In the genomic region with DNA sequence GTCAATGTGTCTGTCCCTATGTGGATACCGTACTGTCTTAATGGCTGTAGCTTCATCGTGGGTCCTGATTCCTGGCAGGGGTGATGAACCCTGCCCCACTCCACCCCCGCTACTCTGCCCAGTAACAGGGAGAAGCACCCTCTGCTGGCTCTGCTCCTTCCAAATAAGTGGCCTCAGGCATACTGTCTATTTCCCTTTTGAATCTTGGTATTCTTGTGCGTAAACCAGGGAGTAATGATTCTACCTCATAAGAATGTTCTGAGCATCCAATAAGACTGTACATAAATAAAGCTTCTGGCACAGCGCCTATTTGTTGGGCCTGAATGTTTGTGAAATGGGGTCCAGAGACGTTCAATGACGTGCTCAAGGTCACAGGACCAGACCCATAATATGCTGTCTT, we compare ENCODE assay signal across 12 cellular contexts. TPM values are rescaled to one million over a fixed set of nuclear protein-coding genes. Genes with fewer than 3 reads are reported as not detected.
A peak's percentile ranks its signal among the peaks of the same experiment; 100 is the strongest.
DNase-seq lines count a peak whose midpoint lies in the region; ATAC-seq, FAIRE-seq and TF ChIP-seq lines count a peak whose summit lies in the region.
"Had no signal": no experiment of that assay in that cellular context is flagged by ENCODE, and none has a peak within 500 bp of the region (broad histone marks: within the 10 kb centered on the region; RNA-seq: fewer than 3 reads in every experiment).

No MANE protein-coding gene starts in this region.

- in situ Hi-C loops in brain microvascular endothelial cell (cut with HindIII; ENCODE audit: low pct_ligation_motif_present, low sequenced_read_pairs) = no loop called here

- intact Hi-C loops in CD4-positive, alpha-beta T cell (cut with DNase I, micrococcal nuclease) = no loop called here

- no peak overlapping the region for H3K27ac Mint-ChIP-seq in activated naive CD4-positive, alpha-beta T cell treated with anti-CD3 and anti-CD28 coated beads, Interleukin-2, amount 10 ng/mL, durations not matched to agents 7 days and 5 days
- H3K27ac Mint-ChIP-seq in CD4-positive, alpha-beta T cell = no peak overlapping the region
- H3K27ac Mint-ChIP-seq: memory B cell had no signal

- no peak overlapping the region for H3K4me3 Mint-ChIP-seq in activated naive CD4-positive, alpha-beta T cell treated with anti-CD3 and anti-CD28 coated beads, Interleukin-2, amount 10 ng/mL, durations not matched to agents 7 days and 5 days
- H3K4me3 Mint-ChIP-seq in CD4-positive, alpha-beta T cell = no peak overlapping the region
- H3K4me3 Mint-ChIP-seq: memory B cell had no signal

- no peaks in the 10 kb centered on the region for H3K36me3 Mint-ChIP-seq in activated naive CD4-positive, alpha-beta T cell treated with anti-CD3 and anti-CD28 coated beads, Interleukin-2, amount 10 ng/mL, durations not matched to agents 7 days and 5 days
- no peaks in the 10 kb centered on the region for H3K36me3 Mint-ChIP-seq in CD4-positive, alpha-beta T cell (ENCODE audit: low read depth)

- FAIRE-seq in D721Med (lab: Jason Lieb, UNC) = no peak

- H3K4me3 ChIP-seq in brain microvascular endothelial cell (ENCODE audit: low read depth, low read length) = no peak overlapping the region
- no peak overlapping the region for H3K4me3 ChIP-seq in right atrium auricular region
- H3K4me3 ChIP-seq in skeletal muscle cell (ENCODE audit: low read depth, low read length) = no peak overlapping the region

- TF ChIP-seq CTCF in brain microvascular endothelial cell (IDR thresholded peaks at IDR 0.05; ENCODE audit: low read depth, low read length, missing control alignments) (peak; percentile 36), right atrium auricular region (IDR thresholded peaks at IDR 0.05) (no peak), D721Med (IDR thresholded peaks at IDR 0.05; ENCODE audit: insufficient read depth, missing control alignments) (no peak)
- TF ChIP-seq CTCF in CD4-positive, alpha-beta T cell (IDR thresholded peaks at IDR 0.05) = no peak

- H3K9me3 ChIP-seq in right atrium auricular region = peaks cover 0 to 7% of the 10 kb centered on the region in 2 donors
- no peaks in the 10 kb centered on the region for H3K9me3 ChIP-seq in CD4-positive, alpha-beta T cell (ENCODE audit: control insufficient read depth, low read length)

- ATAC-seq in CD4-positive, alpha-beta T cell (ENCODE audit: poor library complexity) = no peak

- CTCF ChIA-PET in activated naive CD4-positive, alpha-beta T cell treated with anti-CD3 and anti-CD28 coated beads, Interleukin-2, amount 10 ng/mL, durations not matched to agents 7 days and 5 days (lab: Charles Lee) = interaction anchor here (1.2 kb wide), 1 partner anchor 94 kb away, joined by 3 read pairs; no protein-coding TSS in a partner anchor
- CTCF ChIA-PET in CD4-positive, alpha-beta T cell (lab: Charles Lee) = interaction anchor here (2.3 kb wide), 1 partner anchor 8 kb away, joined by 9 read pairs; no protein-coding TSS in a partner anchor

- H3K27me3 ChIP-seq in brain microvascular endothelial cell (replicated peaks) (no peaks in the 10 kb centered on the region), right atrium auricular region (no peaks in the 10 kb centered on the region)
- H3K27me3 ChIP-seq in CD4-positive, alpha-beta T cell (ENCODE audit: control insufficient read depth, insufficient read depth, low read length) = peaks cover 6% of the 10 kb centered on the region

- H3K9me3 Mint-ChIP-seq in activated naive CD4-positive, alpha-beta T cell treated with anti-CD3 and anti-CD28 coated beads, Interleukin-2, amount 10 ng/mL, durations not matched to agents 7 days and 5 days = no peaks in the 10 kb centered on the region
- H3K9me3 Mint-ChIP-seq in CD4-positive, alpha-beta T cell = no peaks in the 10 kb centered on the region

- peak overlapping the region; percentile 87 for H3K27ac ChIP-seq in brain microvascular endothelial cell
- H3K27ac ChIP-seq in right atrium auricular region = peak overlapping the region; percentile 63 to 76
- H3K27ac ChIP-seq in CD4-positive, alpha-beta T cell (ENCODE audit: low read depth, low read length) = no peak overlapping the region

- POLR2A ChIA-PET in CD4-positive, alpha-beta T cell (lab: Charles Lee) = no interaction called here

- peaks cover 26% of the 10 kb centered on the region for H3K27me3 Mint-ChIP-seq in activated naive CD4-positive, alpha-beta T cell treated with anti-CD3 and anti-CD28 coated beads, Interleukin-2, amount 10 ng/mL, durations not matched to agents 7 days and 5 days
- H3K27me3 Mint-ChIP-seq in CD4-positive, alpha-beta T cell = peaks cover 16% of the 10 kb centered on the region

- H3K4me1 ChIP-seq in right atrium auricular region = peaks cover 0 to 4% of the 10 kb centered on the region in 2 donors

- H3K4me1 Mint-ChIP-seq in activated naive CD4-positive, alpha-beta T cell treated with anti-CD3 and anti-CD28 coated beads, Interleukin-2, amount 10 ng/mL, durations not matched to agents 7 days and 5 days = peaks cover 9% of the 10 kb centered on the region
- no peaks in the 10 kb centered on the region for H3K4me1 Mint-ChIP-seq in CD4-positive, alpha-beta T cell (ENCODE audit: low read depth)

- H3K36me3 ChIP-seq in brain microvascular endothelial cell (replicated peaks) (no peaks in the 10 kb centered on the region), right atrium auricular region (no peaks in the 10 kb centered on the region)

- DNase-seq in H4 (ENCODE audit: low spot score) = peak; percentile 47
- DNase-seq in brain microvascular endothelial cell = peak; percentile 96
- peak; percentile 64 for DNase-seq in right atrium auricular region (ENCODE audit: low spot score)
- peak; percentile 75 for DNase-seq in skeletal muscle cell (ENCODE audit: low read depth)
- no peak for DNase-seq in activated naive CD4-positive, alpha-beta T cell treated with anti-CD3 and anti-CD28 coated beads, Interleukin-2, amount 10 ng/mL, durations not matched to agents 7 days and 5 days
- DNase-seq in D721Med (ENCODE audit: insufficient read length, low spot score) = no peak
- DNase-seq in NCI-H345 treated with DMSO at 0.1 percent for 48 hours (lab: John Stamatoyannopoulos, UW; ENCODE audit: unreplicated experiment) = no peak
- DNase-seq in CD4-positive, alpha-beta T cell = no peak
- DNase-seq: NCI-H2107; SHP77 treated with DMSO at 0.1 percent for 48 hours; stimulated activated CD4-positive, alpha-beta T cell treated with anti-CD3 and anti-CD28 coated beads, Interleukin-2, amount 100 ng/mL, for 24 hours had no signal

RNA-seq across cellular contexts. Expression of a gene that starts 35.2 kb away (rescaled TPM):
- total RNA-seq in H4 (2014; rRNA removed; shearing (Covaris generic)) = 38.7 and 56.2 TPM in 2 replicates
- 10 to 100 TPM in 1 of 2 donors, 1 to 10 TPM in 1; 8.8 to 15.4 TPM for total RNA-seq in right atrium auricular region
- total RNA-seq in CD4-positive, alpha-beta T cell = 10 to 100 TPM; 37.1 to 37.4 TPM

Comparison
In these comparisons a context has a peak if more than half of its experiments do, and no peak if none do; other contexts are left out.
1. DNase-seq: peak in H4 (single experiment), brain microvascular endothelial cell (single experiment), right atrium auricular region (single experiment) and skeletal muscle cell (single experiment); none in activated naive CD4-positive, alpha-beta T cell treated with anti-CD3 and anti-CD28 coated beads, Interleukin-2, amount 10 ng/mL, durations not matched to agents 7 days and 5 days (single experiment), D721Med (single experiment), NCI-H345 treated with DMSO at 0.1 percent for 48 hours (single experiment) and CD4-positive, alpha-beta T cell (0 of 10).